In genomic region chr9:88017086-88017485, GRCh38 we compare ENCODE assay signal across 24 cellular contexts.
"Had no signal": no experiment of that assay in that cellular context is flagged by ENCODE, and none has a peak within 500 bp of the region (broad histone marks: within the 10 kb centered on the region; RNA-seq: fewer than 3 reads in every experiment).

No MANE protein-coding gene starts in this region.

- ATAC-seq: activated CD4-positive, alpha-beta T cell treated with anti-CD3 and anti-CD28 coated beads for 36 hours; activated T-helper 17 cell treated with anti-CD3 and anti-CD28 coated beads, Interleukin-2, amount 50 U/mL, for 72 hours; gastroesophageal sphincter; heart left ventricle; psoas muscle; right cardiac atrium; stimulated activated naive CD8-positive, alpha-beta T cell treated with anti-CD3 and anti-CD28 coated beads, Interleukin-15, amount 100 ng/mL, for 72 hours; WTC11 had no signal

- H3K9me3 Mint-ChIP-seq: activated CD4-positive, alpha-beta memory T cell treated with anti-CD3 and anti-CD28 coated beads for 36 hours; activated T-helper 17 cell treated with anti-CD3 and anti-CD28 coated beads, Interleukin-2, amount 50 U/mL, for 72 hours; neural crest cell; stimulated activated naive CD8-positive, alpha-beta T cell treated with anti-CD3 and anti-CD28 coated beads, Interleukin-15, amount 100 ng/mL, for 72 hours; type B pancreatic cell; WTC11 had no signal

- H3K4me3 ChIP-seq: ascending aorta, gastroesophageal sphincter, heart left ventricle, left ventricle myocardium inferior, psoas muscle, skin epidermis had no signal

- H3K27me3 Mint-ChIP-seq: activated CD4-positive, alpha-beta memory T cell treated with anti-CD3 and anti-CD28 coated beads for 36 hours; activated CD4-positive, alpha-beta T cell treated with anti-CD3 and anti-CD28 coated beads for 36 hours; activated T-helper 17 cell treated with anti-CD3 and anti-CD28 coated beads, Interleukin-2, amount 50 U/mL, for 72 hours; type B pancreatic cell had no signal

- H3K36me3 Mint-ChIP-seq: activated CD4-positive, alpha-beta memory T cell treated with anti-CD3 and anti-CD28 coated beads for 36 hours; type B pancreatic cell; WTC11 had no signal

- H3K4me1 Mint-ChIP-seq: activated CD4-positive, alpha-beta T cell treated with anti-CD3 and anti-CD28 coated beads for 36 hours; activated T-helper 17 cell treated with anti-CD3 and anti-CD28 coated beads, Interleukin-2, amount 50 U/mL, for 72 hours; neural crest cell; stimulated activated naive CD8-positive, alpha-beta T cell treated with anti-CD3 and anti-CD28 coated beads, Interleukin-15, amount 100 ng/mL, for 72 hours had no signal

- FAIRE-seq: bronchial epithelial cell had no signal

- H3K4me3 Mint-ChIP-seq: activated CD4-positive, alpha-beta memory T cell treated with anti-CD3 and anti-CD28 coated beads for 36 hours; activated CD4-positive, alpha-beta T cell treated with anti-CD3 and anti-CD28 coated beads for 36 hours; activated T-helper 17 cell treated with anti-CD3 and anti-CD28 coated beads, Interleukin-2, amount 50 U/mL, for 72 hours; neural crest cell; stimulated activated naive CD8-positive, alpha-beta T cell treated with anti-CD3 and anti-CD28 coated beads, Interleukin-15, amount 100 ng/mL, for 72 hours; type B pancreatic cell; WTC11 had no signal

- DNase-seq: activated CD4-positive, alpha-beta memory T cell treated with anti-CD3 and anti-CD28 coated beads for 36 hours; activated CD4-positive, alpha-beta T cell treated with anti-CD3 and anti-CD28 coated beads for 36 hours; activated naive CD4-positive, alpha-beta T cell treated with Interleukin-2 at 50 U/mL for 16 hours; activated T-cell treated with anti-CD3 and anti-CD28 coated beads, Interleukin-2, amount 50 U/mL, for 1 hour; dermis blood vessel endothelial cell; effector memory CD4-positive, alpha-beta T cell; heart left ventricle; kidney glomerular epithelial cell; left ventricle myocardium inferior; mammary epithelial cell; midbrain; psoas muscle; right cardiac atrium; stimulated activated CD4-positive, alpha-beta T cell treated with anti-CD3 and anti-CD28 coated beads, Interleukin-2, amount 100 ng/mL, for 48 hours; stimulated activated naive CD8-positive, alpha-beta T cell treated with anti-CD3 and anti-CD28 coated beads, Interleukin-15, amount 100 ng/mL, for 72 hours; SW 1271 had no signal

- H3K27me3 ChIP-seq: ascending aorta, gastroesophageal sphincter, heart left ventricle had no signal

- H3K36me3 ChIP-seq: ascending aorta, gastroesophageal sphincter, heart left ventricle, left ventricle myocardium inferior had no signal

- H3K27ac ChIP-seq: ascending aorta, gastroesophageal sphincter, heart left ventricle, left ventricle myocardium inferior, psoas muscle, skin epidermis had no signal

- H3K9me3 ChIP-seq: ascending aorta, gastroesophageal sphincter, heart left ventricle, left ventricle myocardium inferior, psoas muscle had no signal

- H3K27ac Mint-ChIP-seq: activated CD4-positive, alpha-beta memory T cell treated with anti-CD3 and anti-CD28 coated beads for 36 hours; activated CD4-positive, alpha-beta T cell treated with anti-CD3 and anti-CD28 coated beads for 36 hours; activated T-helper 17 cell treated with anti-CD3 and anti-CD28 coated beads, Interleukin-2, amount 50 U/mL, for 72 hours; stimulated activated naive CD8-positive, alpha-beta T cell treated with anti-CD3 and anti-CD28 coated beads, Interleukin-15, amount 100 ng/mL, for 72 hours; type B pancreatic cell; WTC11 had no signal

- H3K4me1 ChIP-seq: ascending aorta, gastroesophageal sphincter, heart left ventricle, left ventricle myocardium inferior, psoas muscle had no signal
